Comparison of ENCODE assay signal across 15 cellular contexts in the genomic region with DNA sequence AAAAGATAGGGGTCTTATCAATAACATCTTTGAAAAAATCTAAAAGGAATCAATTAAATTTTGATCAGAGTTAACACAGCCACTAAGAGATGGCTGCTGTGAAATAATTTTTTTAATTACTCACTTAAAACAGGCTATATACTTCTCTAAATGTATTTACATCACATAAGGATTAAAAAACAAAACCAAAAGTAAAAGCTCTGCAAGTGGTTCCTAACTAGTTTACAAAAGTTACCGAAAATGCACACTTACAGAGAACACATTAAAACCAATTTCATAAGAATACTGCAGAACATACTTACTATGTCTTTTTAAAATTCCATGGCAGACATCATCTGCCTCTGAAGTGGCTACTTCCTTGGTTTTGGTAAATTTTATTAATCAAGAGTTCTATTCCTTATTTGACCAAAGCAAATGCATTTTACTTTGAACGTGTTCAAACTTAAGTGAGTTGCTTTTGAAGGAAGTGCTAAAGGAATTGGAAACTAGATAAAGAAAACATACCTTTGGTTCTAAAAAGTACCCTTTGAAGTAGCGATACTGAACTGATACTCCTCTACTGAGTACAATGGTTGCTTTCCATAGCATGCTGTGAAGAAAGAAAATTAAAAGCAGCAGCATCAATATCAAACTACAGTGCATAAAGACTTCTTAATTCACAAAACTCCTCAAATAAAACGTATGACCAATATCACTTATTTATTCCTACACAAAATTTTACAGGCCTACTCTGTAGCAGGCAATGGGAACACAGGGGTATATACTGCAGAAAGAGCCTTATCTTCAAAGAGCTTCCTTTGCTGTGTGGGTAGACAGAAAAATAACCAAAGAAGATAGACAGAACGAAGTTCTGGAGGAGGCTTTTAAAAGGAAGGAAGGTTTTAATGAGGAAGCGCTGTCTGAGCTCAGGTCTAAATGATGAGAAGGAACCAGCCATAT. TPM values are rescaled to one million over a fixed set of nuclear protein-coding genes. Genes with fewer than 3 reads are reported as not detected.
DNase-seq lines count a peak whose midpoint lies in the region; ATAC-seq, FAIRE-seq and TF ChIP-seq lines count a peak whose summit lies in the region.
"Had no signal": no experiment of that assay in that cellular context is flagged by ENCODE, and none has a peak within 500 bp of the region (broad histone marks: within the 10 kb centered on the region; RNA-seq: fewer than 3 reads in every experiment).

No MANE protein-coding gene starts in this region.

- peak overlapping the region; percentile 72 to 98 for H3K27ac Mint-ChIP-seq in T-cell
- H3K27ac Mint-ChIP-seq in effector memory CD8-positive, alpha-beta T cell = peak overlapping the region; percentile 79 to 93

- H3K36me3 Mint-ChIP-seq in T-cell = peaks cover 45% of the 10 kb centered on the region
- H3K36me3 Mint-ChIP-seq in effector memory CD8-positive, alpha-beta T cell (ENCODE audit: insufficient read depth) = peaks cover 74% of the 10 kb centered on the region

- no peak overlapping the region for H3K27ac ChIP-seq in A549
- H3K27ac ChIP-seq in mesendoderm (ENCODE audit: low read depth, low read length) = no peak overlapping the region

- H3K79me1 ChIP-seq in mesendoderm (ENCODE audit: low read length) = no peaks in the 10 kb centered on the region

- TF ChIP-seq CTCF in A549 (IDR thresholded peaks at IDR 0.05) = no peak

- no peaks in the 10 kb centered on the region for H3K27me3 ChIP-seq in mesendoderm (ENCODE audit: insufficient read depth, low read length, poor library complexity)
- H3K27me3 ChIP-seq: right atrium auricular region had no signal

- no peak overlapping the region for H4K5ac ChIP-seq in mesendoderm (ENCODE audit: low read length)

- no peak overlapping the region for H2BK5ac ChIP-seq in mesendoderm (ENCODE audit: low read length)

- no peak overlapping the region for H3K4me2 ChIP-seq in A549
- H3K4me2 ChIP-seq in mesendoderm (ENCODE audit: low read length) = no peak overlapping the region

- H3K9me3 Mint-ChIP-seq in T-cell = no peaks in the 10 kb centered on the region
- H3K9me3 Mint-ChIP-seq in effector memory CD8-positive, alpha-beta T cell = no peaks in the 10 kb centered on the region
- H3K9me3 Mint-ChIP-seq: H9 had no signal

- H4K8ac ChIP-seq in mesendoderm (ENCODE audit: low read depth, low read length) = no peak overlapping the region

- DNase-seq in A549 (ENCODE audit: low read depth in 1 of 2, low spot score in 1 of 2) (no peak), GM12891 (ENCODE audit: insufficient read length, low spot score) (no peak), T-cell (no peak), mesenteric fat pad (ENCODE audit: low spot score) (no peak), left lobe of liver (ENCODE audit: low spot score) (no peak), mesendoderm (no peak), DMS114 treated with DMSO at 0.1 percent for 48 hours (lab: John Stamatoyannopoulos, UW; ENCODE audit: unreplicated experiment) (no peak)
- DNase-seq in effector memory CD8-positive, alpha-beta T cell = no peak
- DNase-seq: anterior cingulate cortex; H9; NCI-H1105; NCI-H2227 treated with DMSO at 0.1 percent for 48 hours; stimulated activated CD4-positive, alpha-beta T cell treated with anti-CD3 and anti-CD28 coated beads, Interleukin-4, amount 100 ng/mL, for 4 hours had no signal

- no peak overlapping the region for H3K18ac ChIP-seq in mesendoderm (ENCODE audit: low read length)

- H3K36me3 ChIP-seq in mesendoderm (ENCODE audit: control insufficient read depth, insufficient read depth, low read length) = peaks cover 2% of the 10 kb centered on the region

- TF ChIP-seq POLR2A in A549 (IDR thresholded peaks at IDR 0.05; ENCODE audit: low read length) (no peak), GM12891 (IDR thresholded peaks at IDR 0.05; ENCODE audit: low read depth, low read length) (no peak)

- no peak overlapping the region for H3K4ac ChIP-seq in mesendoderm (ENCODE audit: low read depth, low read length)

- ATAC-seq in A549 = peak in 1 of 2 experiments; percentile 11; a peak in 2 of 6 replicates
- ATAC-seq in T-cell (replicated peaks in 1 of 4) = peak; percentile 68 to 82 (median 74)
- ATAC-seq in effector memory CD8-positive, alpha-beta T cell (replicated peaks) = peak; percentile 52
- no peak for ATAC-seq in left lobe of liver
- ATAC-seq: Panc1 had no signal

- peaks cover 67 to 78% (median 68%) of the 10 kb centered on the region in 3 donors for H3K4me1 Mint-ChIP-seq in T-cell
- H3K4me1 Mint-ChIP-seq in effector memory CD8-positive, alpha-beta T cell (ENCODE audit: low read depth in 2 of 2) = peaks cover 19 to 60% of the 10 kb centered on the region in 2 donors

- H3K27me3 Mint-ChIP-seq in T-cell = no peaks in the 10 kb centered on the region
- H3K27me3 Mint-ChIP-seq in effector memory CD8-positive, alpha-beta T cell = no peaks in the 10 kb centered on the region

- no peak overlapping the region for H2AK5ac ChIP-seq in mesendoderm (ENCODE audit: low read length)

- H3K4me3 Mint-ChIP-seq in T-cell = peak overlapping the region; percentile 0 to 75 (median 67)
- H3K4me3 Mint-ChIP-seq in effector memory CD8-positive, alpha-beta T cell = peak overlapping the region; percentile 41 to 75
- H3K4me3 Mint-ChIP-seq: H9 had no signal

- 83% methylated on average over 6 of the region's 6 CpGs for WGBS in A549 (ENCODE audit: missing lambda C conversion rate)
- 100% methylated on average over 1 of the region's 6 CpGs for WGBS in mesendoderm (ENCODE audit: extremely low coverage, insufficient coverage, low lambda C conversion rate)

- FAIRE-seq in A549 (lab: Jason Lieb, UNC) (peak; percentile 86), GM12891 (lab: Jason Lieb, UNC) (peak; percentile 80)

- TF ChIP-seq EP300 in A549 (IDR thresholded peaks at IDR 0.05) = no peak

- no peak for TF ChIP-seq RAD21 in A549 (conservative IDR thresholded peaks at IDR 0.05 in 1 of 2, IDR thresholded peaks at IDR 0.05 in 1 of 2)

- H2BK120ac ChIP-seq in mesendoderm (ENCODE audit: low read depth, low read length) = no peak overlapping the region

- CTCF ChIA-PET in A549 (lab: Yijun Ruan, JAX) (interaction anchor here (0.5 to 2.0 kb wide), 9 partner anchors 12 to 195 kb away, joined by 3 to 15 read pairs (median 4); no protein-coding TSS in a partner anchor), T-cell (lab: Charles Lee) (interaction anchor here (0.6 to 2.1 kb wide), 3 partner anchors 12 to 16 kb away, joined by 3 to 16 read pairs (median 5); no protein-coding TSS in a partner anchor)

- H3K4me1 ChIP-seq in A549 = no peaks in the 10 kb centered on the region
- no peaks in the 10 kb centered on the region for H3K4me1 ChIP-seq in mesendoderm (ENCODE audit: control insufficient read depth, low read depth, low read length)

- no peak overlapping the region for H3K9ac ChIP-seq in mesendoderm (ENCODE audit: low read length)

- no peak overlapping the region for H2BK15ac ChIP-seq in mesendoderm (replicated peaks; ENCODE audit: low read depth)

- POLR2A ChIA-PET in A549 (lab: Yijun Ruan, JAX) = interaction anchor here (1.0 kb wide), 1 partner anchor 9 kb away, joined by 3 read pairs; no protein-coding TSS in a partner anchor
- POLR2A ChIA-PET in T-cell (lab: Charles Lee) = interaction anchor here (0.5 to 2.3 kb wide), 5 partner anchors 13 to 594 kb away, joined by 3 to 15 read pairs (median 5); no protein-coding TSS in a partner anchor

- H3K23ac ChIP-seq in mesendoderm (ENCODE audit: low read length) = no peak overlapping the region

- H3K9me3 ChIP-seq in A549 = no peaks in the 10 kb centered on the region
- H3K9me3 ChIP-seq: right atrium auricular region had no signal

- no peaks in the 10 kb centered on the region for H3K79me2 ChIP-seq in mesendoderm (ENCODE audit: control insufficient read depth, insufficient read depth, low read length)

- H3K56ac ChIP-seq in mesendoderm (ENCODE audit: low read length) = no peak overlapping the region

- H3K4me3 ChIP-seq in A549 (no peak overlapping the region), mesendoderm (ENCODE audit: low read length) (no peak overlapping the region)
- H3K4me3 ChIP-seq: right atrium auricular region had no signal

TF ChIP-seq in A549, 52 proteins besides CTCF, POLR2A, EP300 and RAD21:
- 0 out of 5 replicates have a peak, but pooled peaks of 1 of the 2 experiments have one; percentile 50 for TF ChIP-seq JUN (IDR thresholded peaks at IDR 0.05)
- TF ChIP-seq, protein P1, sequence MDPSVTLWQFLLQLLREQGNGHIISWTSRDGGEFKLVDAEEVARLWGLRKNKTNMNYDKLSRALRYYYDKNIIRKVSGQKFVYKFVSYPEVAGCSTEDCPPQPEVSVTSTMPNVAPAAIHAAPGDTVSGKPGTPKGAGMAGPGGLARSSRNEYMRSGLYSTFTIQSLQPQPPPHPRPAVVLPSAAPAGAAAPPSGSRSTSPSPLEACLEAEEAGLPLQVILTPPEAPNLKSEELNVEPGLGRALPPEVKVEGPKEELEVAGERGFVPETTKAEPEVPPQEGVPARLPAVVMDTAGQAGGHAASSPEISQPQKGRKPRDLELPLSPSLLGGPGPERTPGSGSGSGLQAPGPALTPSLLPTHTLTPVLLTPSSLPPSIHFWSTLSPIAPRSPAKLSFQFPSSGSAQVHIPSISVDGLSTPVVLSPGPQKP (IDR thresholded peaks at IDR 0.05; ENCODE audit: low read depth, low read length) = no peak

TF ChIP-seq in GM12891, 5 proteins besides CTCF, POLR2A, EP300 and RAD21:
- TF ChIP-seq PAX5 (IDR thresholded peaks at IDR 0.05; ENCODE audit: insufficient read depth, low read length, severe bottlenecking) (no peak), POU2F2 (IDR thresholded peaks at IDR 0.05; ENCODE audit: low read depth, low read length) (no peak), TAF1 (IDR thresholded peaks at IDR 0.05; ENCODE audit: low read depth, low read length) (no peak), POLR2AphosphoS5 (IDR thresholded peaks at IDR 0.05; ENCODE audit: low read depth, low read length) (no peak), SPI1 (IDR thresholded peaks at IDR 0.05; ENCODE audit: low read depth, low read length) (no peak; the same call in 1 of the 2 replicates)

RNA-seq across cellular contexts. Expression of a gene that starts 17.7 kb away (rescaled TPM):
- 71.5 and 75.1 TPM in 2 replicates for polyA plus RNA-seq in A549 (2011; rRNA removed)
- 4.5 and 5.3 TPM in 2 replicates for polyA plus RNA-seq in A549 (2012; cell fraction: cytosol; rRNA removed)
- polyA plus RNA-seq in A549 (2012; cell fraction: nucleus; rRNA removed) = 9.5 and 21.7 TPM in 2 replicates
- polyA plus RNA-seq in A549 (2017; fragmentation: RNase III; extraction: RNeasy Plus Mini Kit Qiagen cat#74134 plus additional on column Dnase treatment) = 8.1 to 8.6 TPM (median 8.5 TPM) in 3 replicates
- 49.4 and 50.0 TPM in 2 replicates for polyA minus RNA-seq in A549 (2011; rRNA and poly(A)+ RNA removed)
- 21.4 TPM for polyA plus RNA-seq in GM12891 (2012; ENCODE audit: low read depth, missing spikeins)
- 100 to 1,000 TPM in 2 of 5 donors, 10 to 100 TPM in 3; 48.8 to 104 (median 57.4) TPM for total RNA-seq in T-cell
- total RNA-seq in mesenteric fat pad = 56.6 TPM
- 3.7 TPM for total RNA-seq in left lobe of liver
- 4.9 TPM for polyA plus RNA-seq in mesendoderm (2013, experiment 1 of 2)
- polyA plus RNA-seq in mesendoderm (2013, experiment 2 of 2) = 5.2 TPM

Comparison
In these comparisons a context has a peak if more than half of its experiments do, and no peak if none do; other contexts are left out.
1. RNA of a gene that starts 17.7 kb away (total RNA-seq): 48.8 to 104 TPM in T-cell and 56.6 TPM in mesenteric fat pad (single experiment); 3.7 TPM in left lobe of liver (single experiment); every median in the first group is over 10 times any median in the second.